9 cellular contexts compared by ENCODE assay signal in genomic region chr10:20417791-20418190, GRCh38.
"Had no signal": no experiment of that assay in that cellular context is flagged by ENCODE, and none has a peak within 500 bp of the region (broad histone marks: within the 10 kb centered on the region; RNA-seq: fewer than 3 reads in every experiment).

No MANE protein-coding gene starts in this region.

- H3K27ac ChIP-seq: HL-60 had no signal

- H3K4me1 ChIP-seq: HAP-1 had no signal

- H3K4me3 Mint-ChIP-seq: HFFc6, IgD-negative memory B cell had no signal

- H3K36me3 ChIP-seq: HAP-1 had no signal

- H3K36me3 Mint-ChIP-seq: IgD-negative memory B cell had no signal

- ATAC-seq: HCT116, HepG2 had no signal

- H3K27me3 Mint-ChIP-seq: IgD-negative memory B cell had no signal

- H3K4me3 ChIP-seq: HAP-1 had no signal

- DNase-seq: GOT3, H7, HFFc6, KBM-7 had no signal

- H3K27ac Mint-ChIP-seq: HFFc6, IgD-negative memory B cell had no signal

- H3K4me1 Mint-ChIP-seq: IgD-negative memory B cell had no signal
